16 cellular contexts compared by ENCODE assay signal in the genomic region with DNA sequence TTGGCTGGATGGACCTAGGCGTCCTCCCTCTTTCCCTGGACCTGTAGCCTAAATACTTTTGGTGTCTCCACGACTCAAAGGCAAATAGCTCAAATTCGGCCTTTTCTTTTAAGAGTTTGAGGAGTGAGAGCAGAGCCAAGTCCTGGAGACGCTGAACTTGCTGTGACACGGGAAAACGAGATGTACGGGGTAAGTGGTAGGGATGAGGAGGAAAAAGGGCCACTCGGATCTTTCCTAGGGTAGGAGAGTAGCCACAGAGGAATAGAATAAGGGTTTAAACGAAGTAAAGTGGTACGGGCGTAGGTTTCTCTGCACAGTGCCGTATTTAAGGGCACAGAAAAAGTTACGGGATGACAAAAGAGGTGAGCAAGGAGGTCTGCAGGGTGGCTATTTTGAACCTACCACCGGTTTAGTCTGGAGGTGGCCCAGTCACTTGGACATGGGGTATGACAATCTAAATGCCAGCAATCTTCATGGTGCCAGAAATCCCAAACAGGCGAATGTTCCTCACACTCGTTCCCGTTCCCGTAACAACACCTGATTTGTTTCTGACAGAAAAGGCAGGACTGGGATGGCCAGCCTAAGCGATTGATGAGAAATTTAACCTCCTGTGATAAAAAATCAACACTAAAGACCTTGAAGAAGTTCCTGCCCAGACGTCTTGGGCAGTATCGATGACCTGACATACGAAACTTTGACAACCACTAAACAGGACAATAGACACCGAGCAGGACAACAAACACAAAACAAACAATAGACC.
A peak's percentile ranks its signal among the peaks of the same experiment; 100 is the strongest.
DNase-seq lines count a peak whose midpoint lies in the region; ATAC-seq and TF ChIP-seq lines count a peak whose summit lies in the region.
"Had no signal": no experiment of that assay in that cellular context is flagged by ENCODE, and none has a peak within 500 bp of the region (broad histone marks: within the 10 kb centered on the region; RNA-seq: fewer than 3 reads in every experiment).

No MANE protein-coding gene starts in this region.

- H3K27me3 Mint-ChIP-seq in activated CD4-positive, alpha-beta T cell treated with anti-CD3 and anti-CD28 coated beads, Interleukin-2, amount 10 ng/mL, durations not matched to agents 7 days and 5 days = peaks cover 87% of the 10 kb centered on the region
- H3K27me3 Mint-ChIP-seq in chondrocyte (ENCODE audit: low read depth) (peaks cover 91% of the 10 kb centered on the region), nephron progenitor cell (ENCODE audit: low read depth, poor library complexity) (peaks cover 55% of the 10 kb centered on the region)

- no peak for ATAC-seq in GM18868 (IDR thresholded peaks at IDR 0.05; ENCODE audit: unreplicated experiment)
- ATAC-seq: A549; effector memory CD8-positive, alpha-beta T cell; left colon had no signal

- no peaks in the 10 kb centered on the region for H3K4me1 ChIP-seq in Karpas-422 (ENCODE audit: low read length)
- H3K4me1 ChIP-seq: A549 had no signal

- H3K9me3 ChIP-seq in Karpas-422 (ENCODE audit: low read length) = no peaks in the 10 kb centered on the region
- H3K9me3 ChIP-seq: A549 had no signal

- H2AFZ ChIP-seq in Karpas-422 (ENCODE audit: low read length) = no peak overlapping the region

- no peak for DNase-seq in activated CD4-positive, alpha-beta T cell treated with anti-CD3 and anti-CD28 coated beads, Interleukin-2, amount 10 ng/mL, durations not matched to agents 7 days and 5 days
- DNase-seq in activated CD4-positive, alpha-beta T cell treated with anti-CD3 and anti-CD28 coated beads, Interleukin-2, amount 50 U/mL, for 4 hours = no peak
- DNase-seq in Karpas-422 (peak; percentile 11), chondrocyte (ENCODE audit: low spot score) (no peak), nephron progenitor cell (no peak)
- no peak for DNase-seq in effector CD4-positive, alpha-beta T cell
- DNase-seq in activated T-cell treated with anti-CD3 and anti-CD28 coated beads, Interleukin-2, amount 50 U/mL, for 48 hours = no peak
- DNase-seq: effector memory CD8-positive, alpha-beta T cell; EL; glutamatergic neuron; left colon; midbrain; NCI-H146; stimulated activated CD4-positive, alpha-beta T cell treated with anti-CD3 and anti-CD28 coated beads, Interleukin-4, amount 100 ng/mL, for 24 hours had no signal

- peaks cover 16% of the 10 kb centered on the region for H3K36me3 Mint-ChIP-seq in activated CD4-positive, alpha-beta T cell treated with anti-CD3 and anti-CD28 coated beads, Interleukin-2, amount 10 ng/mL, durations not matched to agents 7 days and 5 days (ENCODE audit: low read depth)
- no peaks in the 10 kb centered on the region for H3K36me3 Mint-ChIP-seq in chondrocyte (ENCODE audit: low read depth)
- H3K36me3 Mint-ChIP-seq in nephron progenitor cell (ENCODE audit: low read depth) = peaks cover 3% of the 10 kb centered on the region

- peaks cover 5% of the 10 kb centered on the region for H3K4me1 Mint-ChIP-seq in activated CD4-positive, alpha-beta T cell treated with anti-CD3 and anti-CD28 coated beads, Interleukin-2, amount 10 ng/mL, durations not matched to agents 7 days and 5 days
- peaks cover 5% of the 10 kb centered on the region for H3K4me1 Mint-ChIP-seq in chondrocyte (ENCODE audit: low read depth)
- peaks cover 92% of the 10 kb centered on the region for H3K4me1 Mint-ChIP-seq in nephron progenitor cell

- CTCF ChIA-PET in activated CD4-positive, alpha-beta T cell treated with anti-CD3 and anti-CD28 coated beads, Interleukin-2, amount 10 ng/mL, durations not matched to agents 7 days and 5 days (lab: Charles Lee) = no interaction called here

- no peaks in the 10 kb centered on the region for H3K9me2 ChIP-seq in Karpas-422 (replicated peaks; ENCODE audit: insufficient read depth, low read length)

- no peak overlapping the region for H3K27ac ChIP-seq in Karpas-422 (ENCODE audit: low read length)
- H3K27ac ChIP-seq: A549 had no signal

- H3K27ac Mint-ChIP-seq in activated CD4-positive, alpha-beta T cell treated with anti-CD3 and anti-CD28 coated beads, Interleukin-2, amount 10 ng/mL, durations not matched to agents 7 days and 5 days = peak overlapping the region; percentile 70
- H3K27ac Mint-ChIP-seq in chondrocyte (ENCODE audit: unreplicated experiment) (peak overlapping the region; percentile 23), nephron progenitor cell (peak overlapping the region; percentile 97)

- no peak overlapping the region for H3K9ac ChIP-seq in Karpas-422 (ENCODE audit: low read length)

- H3K36me3 ChIP-seq in Karpas-422 (ENCODE audit: insufficient read depth, low read length) = no peaks in the 10 kb centered on the region

- POLR2A ChIA-PET in activated CD4-positive, alpha-beta T cell treated with anti-CD3 and anti-CD28 coated beads, Interleukin-2, amount 10 ng/mL, durations not matched to agents 7 days and 5 days (lab: Charles Lee) = no interaction called here

- H4K20me1 ChIP-seq in Karpas-422 (ENCODE audit: insufficient read depth, low read depth, low read length) = no peaks in the 10 kb centered on the region

- H3K4me3 Mint-ChIP-seq in activated CD4-positive, alpha-beta T cell treated with anti-CD3 and anti-CD28 coated beads, Interleukin-2, amount 10 ng/mL, durations not matched to agents 7 days and 5 days = peak overlapping the region; percentile 59
- no peak overlapping the region for H3K4me3 Mint-ChIP-seq in chondrocyte (ENCODE audit: unreplicated experiment)
- H3K4me3 Mint-ChIP-seq in nephron progenitor cell = peak overlapping the region; percentile 92

- H3K4me2 ChIP-seq in Karpas-422 (ENCODE audit: low read depth, low read length, poor library complexity, severe bottlenecking) = no peak overlapping the region
- H3K4me2 ChIP-seq: A549 had no signal

- H3K79me2 ChIP-seq in Karpas-422 (ENCODE audit: low read length) = no peaks in the 10 kb centered on the region

- peaks cover 9% of the 10 kb centered on the region for H3K9me3 Mint-ChIP-seq in activated CD4-positive, alpha-beta T cell treated with anti-CD3 and anti-CD28 coated beads, Interleukin-2, amount 10 ng/mL, durations not matched to agents 7 days and 5 days
- H3K9me3 Mint-ChIP-seq in chondrocyte (ENCODE audit: low read depth) = no peaks in the 10 kb centered on the region
- peaks cover under 1% of the 10 kb centered on the region for H3K9me3 Mint-ChIP-seq in nephron progenitor cell

- no peaks in the 10 kb centered on the region for H3K27me3 ChIP-seq in Karpas-422 (ENCODE audit: low read length)

- no peak for TF ChIP-seq CTCF in chondrocyte (IDR thresholded peaks at IDR 0.05)
- no peak for TF ChIP-seq CTCF in nephron progenitor cell (IDR thresholded peaks at IDR 0.05)

- H3K4me3 ChIP-seq in Karpas-422 (ENCODE audit: low read length) = no peak overlapping the region
- H3K4me3 ChIP-seq: A549 had no signal

Comparison
In these comparisons a context has a peak if more than half of its experiments do, and no peak if none do; other contexts are left out.
1. H3K27ac Mint-ChIP-seq: peak in every context shown above with its lines; median percentile 97 in nephron progenitor cell; 70 in activated CD4-positive, alpha-beta T cell treated with anti-CD3 and anti-CD28 coated beads, Interleukin-2, amount 10 ng/mL, durations not matched to agents 7 days and 5 days; 23 in chondrocyte.